ENCODE assay signal across 22 cellular contexts in the genomic region with DNA sequence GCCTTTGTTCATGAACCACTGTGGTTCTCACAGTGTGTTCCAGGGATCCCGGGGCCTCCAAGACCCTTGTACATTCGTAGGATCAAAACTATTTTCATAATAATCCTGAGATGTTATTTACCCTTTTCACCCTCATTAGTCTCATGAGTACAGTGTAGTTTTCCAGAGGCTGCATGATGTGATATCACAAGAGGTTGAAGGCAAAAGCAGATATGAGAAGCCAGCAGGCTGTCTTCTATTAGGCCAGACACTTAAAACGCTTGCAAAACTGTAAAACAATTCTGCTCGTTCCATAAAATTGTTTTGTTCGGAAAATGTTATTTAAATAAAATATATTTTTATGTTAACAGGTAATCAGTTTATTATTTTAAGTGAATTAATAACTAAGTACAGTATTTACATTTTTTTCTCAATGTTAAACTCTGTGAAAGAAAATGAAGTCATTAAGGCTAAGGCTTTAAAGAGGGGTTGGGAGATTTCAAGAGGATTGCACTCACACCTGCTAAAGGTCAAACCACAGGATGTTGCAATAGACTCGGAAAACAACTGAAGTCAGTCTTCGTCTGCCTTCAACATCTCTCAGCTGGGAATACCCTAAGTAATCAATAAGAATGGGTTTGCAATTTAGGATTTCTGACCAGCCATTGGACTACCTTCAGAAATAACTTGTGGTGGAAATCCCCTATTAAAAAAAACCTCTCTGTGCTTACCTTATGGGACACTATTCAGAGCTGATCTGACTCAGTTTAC.
DNase-seq lines count a peak whose midpoint lies in the region; ATAC-seq, FAIRE-seq and TF ChIP-seq lines count a peak whose summit lies in the region.
"Had no signal": no experiment of that assay in that cellular context is flagged by ENCODE, and none has a peak within 500 bp of the region (broad histone marks: within the 10 kb centered on the region; RNA-seq: fewer than 3 reads in every experiment).

No MANE protein-coding gene starts in this region.

- 13% methylated on average over 7 of the region's 7 CpGs for WGBS in HepG2 (ENCODE audit: low lambda C conversion rate)

- POLR2A ChIA-PET in WTC11 (lab: Charles Lee) (no interaction called here), HepG2 (lab: Yijun Ruan, JAX) (no interaction called here)

- H3K27me3 Mint-ChIP-seq in WTC11 (ENCODE audit: low read depth) = peaks cover 3% of the 10 kb centered on the region; the same call in 1 of the 2 replicates
- H3K27me3 Mint-ChIP-seq in activated naive CD4-positive, alpha-beta T cell treated with anti-CD3 and anti-CD28 coated beads, Interleukin-2, amount 10 ng/mL, durations not matched to agents 7 days and 5 days = no peaks in the 10 kb centered on the region
- H3K27me3 Mint-ChIP-seq: T-cell had no signal

- H3K36me3 Mint-ChIP-seq in WTC11 = no peaks in the 10 kb centered on the region
- H3K36me3 Mint-ChIP-seq in activated naive CD4-positive, alpha-beta T cell treated with anti-CD3 and anti-CD28 coated beads, Interleukin-2, amount 10 ng/mL, durations not matched to agents 7 days and 5 days = no peaks in the 10 kb centered on the region
- H3K36me3 Mint-ChIP-seq: CD8-positive, alpha-beta T cell; T-cell had no signal

- no peak for TF ChIP-seq CTCF in WTC11 (IDR thresholded peaks at IDR 0.05)
- no peak for TF ChIP-seq CTCF in HepG2 (CRISPR knock-in tag; IDR thresholded peaks at IDR 0.05)
- TF ChIP-seq CTCF in WERI-Rb-1 (IDR thresholded peaks at IDR 0.05; ENCODE audit: low read depth, low read length) = no peak

- CTCF ChIA-PET in WTC11 (lab: Charles Lee) = no interaction called here
- CTCF ChIA-PET in HepG2 (lab: Yijun Ruan, JAX; ENCODE audit: low intra/inter-chr PET ratio, low total read pairs) = no interaction called here
- CTCF ChIA-PET in activated naive CD4-positive, alpha-beta T cell treated with anti-CD3 and anti-CD28 coated beads, Interleukin-2, amount 10 ng/mL, durations not matched to agents 7 days and 5 days (lab: Charles Lee) = no interaction called here

- in situ Hi-C loops in HepG2 (cut with HindIII; ENCODE audit: extremely low pct_ligation_motif_present, low pct_unique_long_range_greater_than_20kb) = no loop called here

- H2AFZ ChIP-seq in HepG2 (ENCODE audit: low read length) = no peak overlapping the region

- no peak overlapping the region for H3K9ac ChIP-seq in HepG2 (ENCODE audit: insufficient read depth, low read depth, low read length)

- H3K4me1 Mint-ChIP-seq in WTC11 = 0 out of 2 replicates have a peak, but pooled peaks cover 2% of the 10 kb centered on the region
- no peaks in the 10 kb centered on the region for H3K4me1 Mint-ChIP-seq in activated naive CD4-positive, alpha-beta T cell treated with anti-CD3 and anti-CD28 coated beads, Interleukin-2, amount 10 ng/mL, durations not matched to agents 7 days and 5 days

- intact Hi-C loops in Right ventricle myocardium superior (cut with DNase I) = no loop called here
- intact Hi-C loops in left ventricle myocardium superior (cut with micrococcal nuclease) = no loop called here
- intact Hi-C loops in HepG2 (cut with micrococcal nuclease; ENCODE audit: unreplicated experiment) = loop anchor here (2.0 kb wide), 1 partner anchor 22 kb away; no protein-coding TSS in a partner anchor

- peak overlapping the region; percentile 5; the same call in 1 of the 2 replicates for H3K4me2 ChIP-seq in HepG2 (ENCODE audit: low read depth, low read length)

- H3K27ac ChIP-seq in HepG2 (ENCODE audit: extremely low read length, insufficient read depth, low read length) (no peak overlapping the region), WERI-Rb-1 (no peak overlapping the region)
- H3K27ac ChIP-seq: dorsolateral prefrontal cortex, gastrocnemius medialis had no signal

- no peak for TF ChIP-seq POLR2A in HepG2 (IDR thresholded peaks at IDR 0.05; ENCODE audit: insufficient read depth in 1 of 2, low read depth in 2 of 2, low read length in 2 of 2)

- H3K4me1 ChIP-seq in HepG2 (ENCODE audit: insufficient read depth, low read length) = peaks cover 31% of the 10 kb centered on the region
- H3K4me1 ChIP-seq: gastrocnemius medialis had no signal

- H3K79me2 ChIP-seq in HepG2 (ENCODE audit: insufficient read depth, low read length) = no peaks in the 10 kb centered on the region

- no peak for TF ChIP-seq RAD21 in HepG2 (CRISPR knock-in tag; IDR thresholded peaks at IDR 0.05)

- no peaks in the 10 kb centered on the region for H3K36me3 ChIP-seq in HepG2 (replicated peaks in 1 of 2; ENCODE audit: control insufficient read depth in 1 of 2, insufficient read depth in 2 of 2, low read length in 2 of 2)
- no peaks in the 10 kb centered on the region for H3K36me3 ChIP-seq in WERI-Rb-1
- H3K36me3 ChIP-seq: gastrocnemius medialis had no signal

- peak in 1 of 2 experiments; percentile 84; a peak in 2 of 4 replicates for TF ChIP-seq EP300 in HepG2 (IDR thresholded peaks at IDR 0.05; ENCODE audit: low read depth in 2 of 2, low read length in 2 of 2)
- no peak for TF ChIP-seq EP300 in HepG2 (CRISPR knock-in tag; IDR thresholded peaks at IDR 0.05; ENCODE audit: borderline replicate concordance)

- ATAC-seq in Right ventricle myocardium superior (ENCODE audit: poor library complexity) = peak; percentile 53
- no peak for ATAC-seq in left ventricle myocardium superior
- ATAC-seq in WTC11 = no peak
- ATAC-seq in HepG2 = peak; percentile 46; the same call in 2 of the 3 replicates
- ATAC-seq in HG03521 (IDR thresholded peaks at IDR 0.05; ENCODE audit: unreplicated experiment) = no peak
- ATAC-seq: CD8-positive, alpha-beta T cell; HCT116; T-cell had no signal

- peak; percentile 63 for FAIRE-seq in HepG2 (lab: Jason Lieb, UNC)

- H3K9me3 ChIP-seq in HepG2 (ENCODE audit: low read length) = peaks cover 12% of the 10 kb centered on the region; the same call in 1 of the 2 replicates
- H3K9me3 ChIP-seq in WERI-Rb-1 (ENCODE audit: severe bottlenecking) = no peaks in the 10 kb centered on the region
- H3K9me3 ChIP-seq: gastrocnemius medialis had no signal

- H3K27ac Mint-ChIP-seq in WTC11 = no peak overlapping the region
- no peak overlapping the region for H3K27ac Mint-ChIP-seq in activated naive CD4-positive, alpha-beta T cell treated with anti-CD3 and anti-CD28 coated beads, Interleukin-2, amount 10 ng/mL, durations not matched to agents 7 days and 5 days
- H3K27ac Mint-ChIP-seq: CD8-positive, alpha-beta T cell; T-cell had no signal

- BruUV-seq in HepG2 (replicated peaks; lab: Mats Ljungman, UMichigan) = no TSS peak

- no peaks in the 10 kb centered on the region for H4K20me1 ChIP-seq in HepG2 (ENCODE audit: insufficient read depth, low read length)

- H3K27me3 ChIP-seq in HepG2 (ENCODE audit: control insufficient read depth in 1 of 2, insufficient read depth in 2 of 2, low read length in 2 of 2) = no peaks in the 10 kb centered on the region
- no peaks in the 10 kb centered on the region for H3K27me3 ChIP-seq in WERI-Rb-1 (ENCODE audit: insufficient read depth, low read depth, severe bottlenecking)
- H3K27me3 ChIP-seq: gastrocnemius medialis had no signal

- no peak overlapping the region for H3K4me3 ChIP-seq in HepG2 (replicated peaks in 1 of 3; ENCODE audit: insufficient read depth in 1 of 3, low read depth in 2 of 3, low read length in 3 of 3)
- no peak overlapping the region for H3K4me3 ChIP-seq in WERI-Rb-1 (ENCODE audit: low read depth, low read length)
- H3K4me3 ChIP-seq: dorsolateral prefrontal cortex, gastrocnemius medialis had no signal

- no peak overlapping the region for H3K4me3 Mint-ChIP-seq in WTC11
- no peak overlapping the region for H3K4me3 Mint-ChIP-seq in activated naive CD4-positive, alpha-beta T cell treated with anti-CD3 and anti-CD28 coated beads, Interleukin-2, amount 10 ng/mL, durations not matched to agents 7 days and 5 days
- H3K4me3 Mint-ChIP-seq: CD8-positive, alpha-beta T cell; T-cell had no signal

- peaks cover 4% of the 10 kb centered on the region; the same call in 1 of the 2 replicates for H3K9me3 Mint-ChIP-seq in WTC11
- peaks cover 10% of the 10 kb centered on the region for H3K9me3 Mint-ChIP-seq in activated naive CD4-positive, alpha-beta T cell treated with anti-CD3 and anti-CD28 coated beads, Interleukin-2, amount 10 ng/mL, durations not matched to agents 7 days and 5 days

- DNase-seq in Right ventricle myocardium superior (no peak), left ventricle myocardium superior (no peak), WTC11 (ENCODE audit: low spot score) (no peak), HepG2 (ENCODE audit: low spot score) (peak; percentile 78), NCI-H446 (lab: John Stamatoyannopoulos, UW) (no peak), WERI-Rb-1 (no peak)
- DNase-seq in activated naive CD4-positive, alpha-beta T cell treated with anti-CD3 and anti-CD28 coated beads, Interleukin-2, amount 10 ng/mL, durations not matched to agents 7 days and 5 days = no peak
- DNase-seq: activated CD8-positive, alpha-beta memory T cell treated with anti-CD3 and anti-CD28 coated beads, Interleukin-2, amount 50 U/mL, for 48 hours; activated effector memory CD4-positive, alpha-beta T cell treated with Interleukin-2 at 50 U/mL for 16 hours; amniotic stem cell; CD8-positive, alpha-beta T cell; dorsolateral prefrontal cortex; erythroblast; gastrocnemius medialis; KBM-7; kidney glomerular epithelial cell; NCI-H1436; NCI-H2171 treated with DMSO at 0.1 percent for 48 hours; stimulated activated CD4-positive, alpha-beta T cell treated with anti-CD3 and anti-CD28 coated beads, Interleukin-12 subunit alpha, Interleukin-12 subunit beta, amount 100 ng/mL, for 4 hours; T-cell had no signal

TF ChIP-seq in WTC11, 78 proteins besides CTCF, POLR2A, EP300 and RAD21 (continues in another document):
- no peak for TF ChIP-seq HMGA2 (CRISPR knock-in tag; IDR thresholded peaks at IDR 0.05)
- TF ChIP-seq SOX15 (CRISPR knock-in tag; IDR thresholded peaks at IDR 0.05) = no peak
- no peak for TF ChIP-seq TEAD1 (CRISPR knock-in tag; IDR thresholded peaks at IDR 0.05)
- TF ChIP-seq GABPB1 (CRISPR knock-in tag; IDR thresholded peaks at IDR 0.05) = peak; percentile 88

TF ChIP-seq in HepG2, 621 proteins besides CTCF, POLR2A, EP300 and RAD21 (continues in another document):
- TF ChIP-seq ZNF451 (CRISPR knock-in tag; IDR thresholded peaks at IDR 0.05) = no peak

Comparison
In these comparisons a context has a peak if more than half of its experiments do, and no peak if none do; other contexts are left out.
1. ATAC-seq: peak in Right ventricle myocardium superior (single experiment) and HepG2 (single experiment); none in left ventricle myocardium superior (single experiment), WTC11 (single experiment) and HG03521 (single experiment).